ENCODE assay signal across 17 cellular contexts in the genomic region with DNA sequence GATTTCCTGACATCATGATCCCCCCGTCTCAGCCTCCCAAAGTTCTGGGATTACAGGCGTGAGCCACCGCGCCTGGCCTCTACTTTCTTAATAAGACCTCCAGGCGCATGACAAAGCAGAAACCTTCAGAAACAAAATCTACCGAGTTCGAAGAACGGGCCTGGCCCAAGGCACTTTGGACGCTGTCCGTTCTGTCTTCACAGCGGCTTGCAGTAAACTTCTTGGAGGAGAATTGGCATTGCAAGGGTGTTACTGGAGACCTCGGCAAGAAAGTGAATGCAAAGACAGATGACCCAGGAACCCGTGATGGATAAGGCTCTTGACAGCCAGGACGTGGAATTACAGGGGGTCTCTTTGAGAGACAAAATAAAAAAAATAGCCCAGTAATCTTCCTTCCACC.
DNase-seq lines count a peak whose midpoint lies in the region; ATAC-seq and TF ChIP-seq lines count a peak whose summit lies in the region.
"Had no signal": no experiment of that assay in that cellular context is flagged by ENCODE, and none has a peak within 500 bp of the region (broad histone marks: within the 10 kb centered on the region; RNA-seq: fewer than 3 reads in every experiment).

No MANE protein-coding gene starts in this region.

- H3K27ac ChIP-seq in hepatocyte (peak overlapping the region; percentile 82), smooth muscle cell (ENCODE audit: low read depth) (peak overlapping the region; percentile 85)

- H3K4me1 Mint-ChIP-seq in nephron progenitor cell, result peaks cover 58% of the 10 kb centered on the region
- H3K4me1 Mint-ChIP-seq: B cell, IgD-negative memory B cell had no signal

- H3F3A ChIP-seq in smooth muscle cell (ENCODE audit: low read depth), result peaks cover 11% of the 10 kb centered on the region

- no peak overlapping the region for H3K9ac ChIP-seq in smooth muscle cell (ENCODE audit: low read depth)
- H3K9ac ChIP-seq: BLaER1 treated with 17β-estradiol and CSF1 and Interleukin-3, amounts not matched to agents 10 nM and 100 nM had no signal

- no peaks in the 10 kb centered on the region for H3K79me2 ChIP-seq in hepatocyte
- no peaks in the 10 kb centered on the region for H3K79me2 ChIP-seq in smooth muscle cell (ENCODE audit: low read depth)

- H3K36me3 Mint-ChIP-seq in nephron progenitor cell (ENCODE audit: low read depth), result no peaks in the 10 kb centered on the region
- H3K36me3 Mint-ChIP-seq: IgD-negative memory B cell had no signal

- H4K20me1 ChIP-seq in hepatocyte (ENCODE audit: insufficient read depth, poor library complexity, severe bottlenecking) (no peaks in the 10 kb centered on the region), smooth muscle cell (ENCODE audit: low read depth) (no peaks in the 10 kb centered on the region)
- H4K20me1 ChIP-seq: BLaER1 treated with 17β-estradiol and CSF1 and Interleukin-3, amounts not matched to agents 10 nM and 100 nM had no signal

- TF ChIP-seq CTCF in hepatocyte (IDR thresholded peaks at IDR 0.05; ENCODE audit: poor library complexity) (no peak), nephron progenitor cell (IDR thresholded peaks at IDR 0.05) (no peak), smooth muscle cell (IDR thresholded peaks at IDR 0.05; ENCODE audit: borderline replicate concordance, insufficient read depth, poor library complexity, severe bottlenecking) (no peak)

- H3K9me3 ChIP-seq in hepatocyte (ENCODE audit: low read depth), result no peaks in the 10 kb centered on the region
- no peaks in the 10 kb centered on the region for H3K9me3 ChIP-seq in smooth muscle cell (replicated peaks; ENCODE audit: low read depth)
- H3K9me3 ChIP-seq: BLaER1 treated with 17β-estradiol and CSF1 and Interleukin-3, amounts not matched to agents 10 nM and 100 nM had no signal

- peak overlapping the region; percentile 40 for H3K27ac Mint-ChIP-seq in nephron progenitor cell
- H3K27ac Mint-ChIP-seq: B cell; CD4-positive, alpha-beta T cell; GM23338 had no signal

- 76% methylated on average over 14 of the region's 14 CpGs for WGBS in hepatocyte (ENCODE audit: low lambda C conversion rate, missing lambda C conversion rate)
- WGBS in smooth muscle cell (ENCODE audit: low lambda C conversion rate), result 70% methylated on average over 14 of the region's 14 CpGs

- H3K9me2 ChIP-seq in hepatocyte (replicated peaks; ENCODE audit: insufficient read depth), result no peaks in the 10 kb centered on the region

- DNase-seq in ELF-1 (ENCODE audit: low read depth, low spot score) (peak; percentile 73), hepatocyte (ENCODE audit: low spot score) (no peak), nephron progenitor cell (no peak), smooth muscle cell (lab: John Stamatoyannopoulos, UW; ENCODE audit: unreplicated experiment) (no peak), C1 segment of cervical spinal cord (lab: John Stamatoyannopoulos, UW) (no peak)
- DNase-seq: CD4-positive, alpha-beta T cell; DMS79 treated with DMSO at 0.1 percent for 48 hours; HCEC 1CT; KBM-7 had no signal

- H3K4me3 Mint-ChIP-seq in nephron progenitor cell, result peak overlapping the region; percentile 22
- H3K4me3 Mint-ChIP-seq: B cell; CD4-positive, alpha-beta T cell; GM23338 had no signal

- H3K36me3 ChIP-seq in hepatocyte (replicated peaks; ENCODE audit: insufficient read depth, low read depth) (no peaks in the 10 kb centered on the region), smooth muscle cell (ENCODE audit: low read depth) (no peaks in the 10 kb centered on the region)
- H3K36me3 ChIP-seq: BLaER1 treated with 17β-estradiol and CSF1 and Interleukin-3, amounts not matched to agents 10 nM and 100 nM had no signal

- H3K27me3 ChIP-seq in hepatocyte (no peaks in the 10 kb centered on the region), smooth muscle cell (ENCODE audit: low read depth) (no peaks in the 10 kb centered on the region)
- H3K27me3 ChIP-seq: BLaER1 treated with 17β-estradiol and CSF1 and Interleukin-3, amounts not matched to agents 10 nM and 100 nM had no signal

- peaks cover 41% of the 10 kb centered on the region for H3K4me1 ChIP-seq in hepatocyte (ENCODE audit: insufficient read depth)
- H3K4me1 ChIP-seq in smooth muscle cell (ENCODE audit: low read depth), result peaks cover 14% of the 10 kb centered on the region

- H3K27me3 Mint-ChIP-seq in nephron progenitor cell (ENCODE audit: low read depth, poor library complexity), result no peaks in the 10 kb centered on the region
- H3K27me3 Mint-ChIP-seq: B cell had no signal

- H2AFZ ChIP-seq in hepatocyte, result no peak overlapping the region
- peak overlapping the region; percentile 66 for H2AFZ ChIP-seq in smooth muscle cell (ENCODE audit: low read depth)
- H2AFZ ChIP-seq: GM23338 had no signal

- H3K4me2 ChIP-seq in hepatocyte, result peak overlapping the region; percentile 2
- no peak overlapping the region for H3K4me2 ChIP-seq in smooth muscle cell
- H3K4me2 ChIP-seq: GM23338 had no signal

- no peak overlapping the region for H3K4me3 ChIP-seq in hepatocyte
- no peak overlapping the region for H3K4me3 ChIP-seq in smooth muscle cell
- H3K4me3 ChIP-seq: BLaER1 treated with 17β-estradiol and CSF1 and Interleukin-3, amounts not matched to agents 10 nM and 100 nM; GM12878; GM23338 had no signal

- peaks cover 3% of the 10 kb centered on the region for H3K9me3 Mint-ChIP-seq in nephron progenitor cell
- H3K9me3 Mint-ChIP-seq: GM23338 had no signal

- ATAC-seq in HG02798 (IDR thresholded peaks at IDR 0.05; ENCODE audit: poor library complexity, unreplicated experiment) (no peak), GM21447 (IDR thresholded peaks at IDR 0.05; ENCODE audit: unreplicated experiment) (no peak), GM21515 (IDR thresholded peaks at IDR 0.05; ENCODE audit: unreplicated experiment) (no peak)
- ATAC-seq: GM12878, GM23338 had no signal
